18 cellular contexts compared by ENCODE assay signal in the genomic region with DNA sequence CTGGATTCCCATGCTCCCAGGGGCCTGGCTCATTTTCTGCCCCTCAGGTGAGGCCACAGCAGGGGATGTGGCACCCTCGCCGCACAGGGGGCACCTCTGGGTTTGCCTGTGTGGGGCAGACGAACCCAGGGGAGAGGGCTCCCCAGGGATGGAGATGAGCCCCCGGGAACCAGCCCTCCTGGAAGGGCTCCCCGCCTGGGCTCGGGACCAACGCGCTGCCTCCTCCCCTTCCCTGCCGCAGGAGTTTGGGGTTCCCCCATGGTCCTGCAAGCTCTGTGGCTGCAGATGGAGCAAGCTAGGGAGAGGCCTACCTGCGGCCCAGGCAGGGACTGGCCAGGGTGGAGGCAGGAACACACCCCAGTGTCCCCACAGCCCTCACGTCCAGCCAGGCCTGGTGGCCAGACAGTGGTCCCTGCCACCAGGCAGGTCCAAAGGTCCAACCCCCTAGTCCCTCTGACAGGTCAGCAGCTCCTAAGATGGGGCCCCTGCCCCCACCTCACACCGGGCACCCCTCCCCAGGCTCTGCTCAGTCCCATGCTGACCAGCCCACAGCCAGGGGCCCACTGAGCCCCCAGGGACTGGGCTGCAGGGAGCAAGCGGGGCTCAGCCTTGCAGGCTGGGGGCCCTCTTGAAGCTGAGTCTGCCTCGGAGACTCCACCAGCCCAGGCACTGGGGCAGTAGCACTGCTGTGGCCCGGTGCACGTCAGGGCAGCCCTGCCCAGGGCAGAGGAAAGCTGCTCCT. TPM values are rescaled to one million over a fixed set of nuclear protein-coding genes. Genes with fewer than 3 reads are reported as not detected.
DNase-seq lines count a peak whose midpoint lies in the region; ATAC-seq, FAIRE-seq and TF ChIP-seq lines count a peak whose summit lies in the region.
"Had no signal": no experiment of that assay in that cellular context is flagged by ENCODE, and none has a peak within 500 bp of the region (broad histone marks: within the 10 kb centered on the region; RNA-seq: fewer than 3 reads in every experiment).

No MANE protein-coding gene starts in this region.

- no peaks in the 10 kb centered on the region for H3K4me1 Mint-ChIP-seq in activated CD4-positive, alpha-beta memory T cell treated with anti-CD3 and anti-CD28 coated beads for 36 hours (ENCODE audit: low read depth)
- H3K4me1 Mint-ChIP-seq: activated naive CD4-positive, alpha-beta T cell treated with anti-CD3 and anti-CD28 coated beads, Interleukin-2, amount 50 U/mL, for 24 hours had no signal

- in situ Hi-C loops in mammary epithelial cell (cut with MboI; ENCODE audit: low sequenced_read_pairs in 2 of 2) = no loop called here

- no peak for TF ChIP-seq CTCF in mammary epithelial cell (conservative IDR thresholded peaks at IDR 0.05 in 1 of 2, IDR thresholded peaks at IDR 0.05 in 1 of 2; ENCODE audit: extremely low read depth in 1 of 2, insufficient read depth in 1 of 2, low read depth in 1 of 2, low read length in 2 of 2)
- no peak for TF ChIP-seq CTCF in kidney (IDR thresholded peaks at IDR 0.05; ENCODE audit: borderline replicate concordance, extremely low read depth, insufficient read depth)

- BruUV-seq in mammary epithelial cell (replicated peaks; lab: Mats Ljungman, UMichigan) = no TSS peak

- 100% methylated on average over 3 of the region's 16 CpGs for WGBS in mammary epithelial cell (ENCODE audit: low coverage, missing lambda C conversion rate)

- H3K9me3 ChIP-seq in HUES6 (ENCODE audit: control insufficient read depth, insufficient read depth, low read depth, low read length) (peaks cover 8% of the 10 kb centered on the region; the same call in 1 of the 2 replicates), mammary epithelial cell (replicated peaks; ENCODE audit: insufficient read depth, low read length) (no peaks in the 10 kb centered on the region), kidney (ENCODE audit: control insufficient read depth in 1 of 2, low read length in 2 of 2) (no peaks in the 10 kb centered on the region), stomach smooth muscle (ENCODE audit: control insufficient read depth in 2 of 2, low read length in 2 of 2) (no peaks in the 10 kb centered on the region)
- H3K9me3 ChIP-seq: ovary had no signal

- H3K4me3 Mint-ChIP-seq in activated CD4-positive, alpha-beta memory T cell treated with anti-CD3 and anti-CD28 coated beads for 36 hours = no peak overlapping the region
- H3K4me3 Mint-ChIP-seq: activated naive CD4-positive, alpha-beta T cell treated with anti-CD3 and anti-CD28 coated beads, Interleukin-2, amount 50 U/mL, for 24 hours had no signal

- H3K27ac Mint-ChIP-seq in activated CD4-positive, alpha-beta memory T cell treated with anti-CD3 and anti-CD28 coated beads for 36 hours = no peak overlapping the region
- H3K27ac Mint-ChIP-seq: activated naive CD4-positive, alpha-beta T cell treated with anti-CD3 and anti-CD28 coated beads, Interleukin-2, amount 50 U/mL, for 24 hours had no signal

- peaks cover 2% of the 10 kb centered on the region for H3K27me3 Mint-ChIP-seq in activated CD4-positive, alpha-beta memory T cell treated with anti-CD3 and anti-CD28 coated beads for 36 hours
- H3K27me3 Mint-ChIP-seq: activated naive CD4-positive, alpha-beta T cell treated with anti-CD3 and anti-CD28 coated beads, Interleukin-2, amount 50 U/mL, for 24 hours had no signal

- H3K9me3 Mint-ChIP-seq in activated CD4-positive, alpha-beta memory T cell treated with anti-CD3 and anti-CD28 coated beads for 36 hours = peaks cover 6% of the 10 kb centered on the region
- H3K9me3 Mint-ChIP-seq: activated naive CD4-positive, alpha-beta T cell treated with anti-CD3 and anti-CD28 coated beads, Interleukin-2, amount 50 U/mL, for 24 hours had no signal

- DNase-seq in mammary epithelial cell = no peak
- DNase-seq in kidney = no peak
- DNase-seq in activated CD4-positive, alpha-beta memory T cell treated with anti-CD3 and anti-CD28 coated beads for 36 hours = no peak
- no peak for DNase-seq in stimulated activated CD4-positive, alpha-beta T cell treated with anti-CD3 and anti-CD28 coated beads, Interleukin-4, amount 100 ng/mL, for 1 hour
- DNase-seq: activated CD4-positive, alpha-beta T cell treated with anti-CD3 and anti-CD28 coated beads for 1 hour; activated T-cell treated with anti-CD3 and anti-CD28 coated beads for 4 hours; effector CD8-positive, alpha-beta T cell; MM.1S; NCI-H748 treated with DMSO at 0.1 percent for 48 hours; RPMI8226 had no signal

- FAIRE-seq in kidney (lab: Jason Lieb, UNC) = no peak
- FAIRE-seq: bronchial epithelial cell, D721Med had no signal

- CTCF ChIA-PET in mammary epithelial cell (lab: Charles Lee; ENCODE audit: low non-redundant PET) = no interaction called here
- CTCF ChIA-PET in activated CD4-positive, alpha-beta memory T cell treated with anti-CD3 and anti-CD28 coated beads for 36 hours (lab: Charles Lee) = no interaction called here

- H3K27ac ChIP-seq in HUES6 (ENCODE audit: low read depth, low read length) (peak overlapping the region; percentile 65), mammary epithelial cell (ENCODE audit: insufficient read depth, low read depth, low read length) (no peak overlapping the region), kidney (ENCODE audit: low read depth in 2 of 2, low read length in 2 of 2) (peak overlapping the region; percentile 60 to 74), stomach smooth muscle (ENCODE audit: low read length) (peak overlapping the region; percentile 84)
- H3K27ac ChIP-seq: ovary had no signal

- H3K27me3 ChIP-seq in HUES6 (ENCODE audit: control insufficient read depth, insufficient read depth, low read length) (no peaks in the 10 kb centered on the region), mammary epithelial cell (ENCODE audit: insufficient read depth, low read length) (no peaks in the 10 kb centered on the region), stomach smooth muscle (ENCODE audit: control insufficient read depth in 1 of 2, insufficient read depth in 2 of 2, low read length in 2 of 2) (no peaks in the 10 kb centered on the region)
- H3K27me3 ChIP-seq: ovary had no signal

- no peaks in the 10 kb centered on the region for H3K36me3 Mint-ChIP-seq in activated CD4-positive, alpha-beta memory T cell treated with anti-CD3 and anti-CD28 coated beads for 36 hours

- no peak overlapping the region for H3K9ac ChIP-seq in HUES6 (ENCODE audit: low read length)
- H3K9ac ChIP-seq in mammary epithelial cell (ENCODE audit: insufficient read depth, low read length) = no peak overlapping the region
- H3K9ac ChIP-seq in kidney (ENCODE audit: low read length in 2 of 2) = no peak overlapping the region
- no peak overlapping the region for H3K9ac ChIP-seq in stomach smooth muscle (ENCODE audit: low read length in 2 of 2)

- POLR2A ChIA-PET in activated CD4-positive, alpha-beta memory T cell treated with anti-CD3 and anti-CD28 coated beads for 36 hours (lab: Charles Lee) = no interaction called here

- H3K4me2 ChIP-seq in mammary epithelial cell (ENCODE audit: insufficient read depth, low read depth, low read length) = peak overlapping the region; percentile 45

- intact Hi-C loops in mammary epithelial cell (cut with micrococcal nuclease) = loop anchor here (2.0 kb wide), 1 partner anchor 51 kb away; a partner anchor contains a TSS
- intact Hi-C loops in kidney (cut with DNase I) = no loop called here
- intact Hi-C loops in activated CD4-positive, alpha-beta memory T cell treated with anti-CD3 and anti-CD28 coated beads for 36 hours (cut with micrococcal nuclease) = no loop called here

- dilution Hi-C loops in mammary epithelial cell (cut with HindIII; ENCODE audit: low sequenced_read_pairs) = no loop called here

- H3K4me3 ChIP-seq in HUES6 (ENCODE audit: low read depth, low read length) (no peak overlapping the region), mammary epithelial cell (replicated peaks in 1 of 3; ENCODE audit: insufficient read depth in 1 of 3, low read depth in 2 of 3, low read length in 3 of 3) (no peak overlapping the region), kidney (ENCODE audit: low read length in 2 of 2) (no peak overlapping the region), stomach smooth muscle (ENCODE audit: low read length in 2 of 2) (peak overlapping the region in 1 of 2 donors; percentile 29)
- H3K4me3 ChIP-seq: ovary had no signal

- peaks cover 43% of the 10 kb centered on the region for H3K4me1 ChIP-seq in HUES6 (ENCODE audit: control insufficient read depth, insufficient read depth, low read length)
- H3K4me1 ChIP-seq in mammary epithelial cell (ENCODE audit: insufficient read depth, low read length) = peaks cover 83% of the 10 kb centered on the region
- peaks cover 46 to 51% of the 10 kb centered on the region in 2 donors for H3K4me1 ChIP-seq in kidney (ENCODE audit: control insufficient read depth in 1 of 2, insufficient read depth in 1 of 2, low read depth in 1 of 2, low read length in 2 of 2)
- peaks cover 69% of the 10 kb centered on the region for H3K4me1 ChIP-seq in stomach smooth muscle (ENCODE audit: control insufficient read depth, insufficient read depth, low read length)

- ATAC-seq in HG03469 (IDR thresholded peaks at IDR 0.05; ENCODE audit: unreplicated experiment) = no peak
- ATAC-seq in GM21526 (IDR thresholded peaks at IDR 0.05; ENCODE audit: low FRiP score, unreplicated experiment) = no peak

- H3K79me2 ChIP-seq in mammary epithelial cell (ENCODE audit: insufficient read depth, low read length) = peaks cover 67% of the 10 kb centered on the region

- H4K20me1 ChIP-seq in mammary epithelial cell (ENCODE audit: insufficient read depth, low read length) = no peaks in the 10 kb centered on the region

- H2AFZ ChIP-seq in mammary epithelial cell (ENCODE audit: low read depth, low read length) = no peak overlapping the region

- H3K36me3 ChIP-seq in HUES6 (ENCODE audit: control insufficient read depth, insufficient read depth, low read length) (peaks cover 56% of the 10 kb centered on the region), mammary epithelial cell (ENCODE audit: insufficient read depth, low read length) (peaks cover 3% of the 10 kb centered on the region), kidney (ENCODE audit: control insufficient read depth in 1 of 2, insufficient read depth in 2 of 2, low read length in 2 of 2) (peaks cover 4 to 11% of the 10 kb centered on the region in 2 donors), stomach smooth muscle (ENCODE audit: control insufficient read depth in 2 of 2, insufficient read depth in 2 of 2, low read length in 2 of 2) (peaks cover 9 to 22% of the 10 kb centered on the region in 2 donors)
- H3K36me3 ChIP-seq: ovary had no signal

RNA-seq across cellular contexts. Expression of a gene that starts 13.7 kb away (rescaled TPM):
- total RNA-seq in mammary epithelial cell (100 to 1,000 TPM in 1 of 2 donors, 10 to 100 TPM in 1; 71.3 to 220 TPM), kidney (342 TPM)
- polyA plus RNA-seq in mammary epithelial cell (9.7 TPM), kidney (ENCODE audit: insufficient read depth, low read depth, low replicate concordance) (94.0 TPM)
- polyA minus RNA-seq in mammary epithelial cell = 19.0 TPM
- total RNA-seq in activated CD4-positive, alpha-beta memory T cell treated with anti-CD3 and anti-CD28 coated beads for 36 hours = 1 to 10 TPM in 1 of 2 experiments, under 1 TPM in 1; 0.78 to 1.1 TPM

RNA-seq across cellular contexts. Expression of a gene that starts 33.4 kb away (rescaled TPM):
- 1,000 to 10,000 TPM in 1 of 2 donors, 100 to 1,000 TPM in 1; 894 to 1,553 TPM for total RNA-seq in mammary epithelial cell
- polyA plus RNA-seq in mammary epithelial cell = 3,470 TPM
- 261 TPM for polyA minus RNA-seq in mammary epithelial cell
- 1,221 TPM for total RNA-seq in kidney
- polyA plus RNA-seq in kidney (ENCODE audit: insufficient read depth, low read depth, low replicate concordance) = 2,336 TPM
- 1,000 to 10,000 TPM; 2,488 to 2,529 TPM for total RNA-seq in activated CD4-positive, alpha-beta memory T cell treated with anti-CD3 and anti-CD28 coated beads for 36 hours

RNA-seq across cellular contexts. Expression of a gene that starts 50.7 kb away (rescaled TPM):
- 100 to 1,000 TPM; 139 to 140 TPM for total RNA-seq in mammary epithelial cell
- polyA plus RNA-seq in mammary epithelial cell = 133 TPM
- 64.7 TPM for polyA minus RNA-seq in mammary epithelial cell
- total RNA-seq in kidney = 64.4 TPM
- polyA plus RNA-seq in kidney (ENCODE audit: insufficient read depth, low read depth, low replicate concordance) = 79.4 TPM
- 100 to 1,000 TPM in 1 of 2 experiments, 10 to 100 TPM in 1; 98.6 to 101 TPM for total RNA-seq in activated CD4-positive, alpha-beta memory T cell treated with anti-CD3 and anti-CD28 coated beads for 36 hours

RNA-seq across cellular contexts. Expression of a gene that starts 53.6 kb away (rescaled TPM):
- 1 to 10 TPM; 2.3 to 4.4 TPM for total RNA-seq in mammary epithelial cell
- polyA plus RNA-seq in mammary epithelial cell = 4.7 TPM
- 12.8 TPM for polyA minus RNA-seq in mammary epithelial cell
- 4.5 TPM for total RNA-seq in kidney
- 2.0 TPM for polyA plus RNA-seq in kidney (ENCODE audit: insufficient read depth, low read depth, low replicate concordance)
- 1 to 10 TPM; 7.8 to 8.2 TPM for total RNA-seq in activated CD4-positive, alpha-beta memory T cell treated with anti-CD3 and anti-CD28 coated beads for 36 hours

Comparison
In these comparisons a context has a peak if more than half of its experiments do, and no peak if none do; other contexts are left out.
1. RNA of a gene that starts 13.7 kb away (total RNA-seq): 342 TPM in kidney (single experiment) and 71.3 to 220 TPM in mammary epithelial cell; 0.78 to 1.1 TPM in activated CD4-positive, alpha-beta memory T cell treated with anti-CD3 and anti-CD28 coated beads for 36 hours; every median in the first group is over 10 times any median in the second.